In the genomic region with DNA sequence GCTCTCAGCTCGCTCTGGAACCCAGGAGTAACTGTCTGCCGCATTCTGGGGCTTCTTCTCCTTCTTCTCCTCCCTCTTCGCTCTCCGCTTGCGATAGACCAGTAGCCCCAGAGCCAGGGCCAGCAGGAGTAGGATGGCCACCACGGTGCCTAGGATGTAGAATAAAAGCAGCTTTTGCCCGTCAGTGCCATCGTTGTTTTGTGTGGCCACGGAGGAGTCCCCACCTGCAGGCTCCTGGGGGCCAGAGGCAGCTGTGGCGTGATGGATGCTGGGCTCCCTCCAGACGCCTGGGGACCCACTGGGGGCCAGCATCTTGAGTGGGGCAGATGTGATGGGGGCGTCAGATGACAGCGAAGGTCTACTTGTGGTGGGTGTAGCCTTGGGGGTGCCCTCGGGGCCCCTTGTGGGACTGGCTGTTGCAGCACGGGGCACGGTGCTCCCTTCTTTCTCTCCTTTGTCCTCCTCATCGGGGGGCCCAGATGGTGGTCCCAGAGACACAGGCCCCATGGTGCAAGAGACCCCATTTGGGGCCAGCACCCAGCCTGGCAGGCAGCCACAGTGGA, we compare ENCODE assay signal across 16 cellular contexts. TPM values are rescaled to one million over a fixed set of nuclear protein-coding genes. Genes with fewer than 3 reads are reported as not detected.
DNase-seq lines count a peak whose midpoint lies in the region; ATAC-seq and TF ChIP-seq lines count a peak whose summit lies in the region.
"Had no signal": no experiment of that assay in that cellular context is flagged by ENCODE, and none has a peak within 500 bp of the region (broad histone marks: within the 10 kb centered on the region; RNA-seq: fewer than 3 reads in every experiment).

No MANE protein-coding gene starts in this region.

- H3K4me3 ChIP-seq in heart right ventricle (peak overlapping the region; percentile 47 to 73 (median 58)), esophagus muscularis mucosa (peak overlapping the region; percentile 47 to 57 (median 47)), psoas muscle (peak overlapping the region; percentile 67), urinary bladder (ENCODE audit: low read depth, low read length) (peak overlapping the region; percentile 15)
- H3K4me3 ChIP-seq: GM23248 had no signal

- H3K4me1 ChIP-seq in heart right ventricle = peaks cover 0 to 64% (median 50%) of the 10 kb centered on the region in 9 donors
- peaks cover 19 to 43% (median 34%) of the 10 kb centered on the region in 4 donors for H3K4me1 ChIP-seq in esophagus muscularis mucosa
- H3K4me1 ChIP-seq in psoas muscle = no peaks in the 10 kb centered on the region
- no peaks in the 10 kb centered on the region for H3K4me1 ChIP-seq in urinary bladder (ENCODE audit: insufficient read depth)

- no peak for TF ChIP-seq EP300 in esophagus muscularis mucosa (IDR thresholded peaks at IDR 0.05)

- H3K27ac ChIP-seq in heart right ventricle (peak overlapping the region; percentile 91 to 99 (median 97)), esophagus muscularis mucosa (replicated peaks in 1 of 4) (peak overlapping the region; percentile 73 to 84 (median 81)), psoas muscle (peak overlapping the region; percentile 82), urinary bladder (ENCODE audit: low read depth) (no peak overlapping the region)
- H3K27ac ChIP-seq: GM23248 had no signal

- 60 to 83% methylated on average over 17 of the region's 17 CpGs for WGBS in heart right ventricle, 2 donors
- WGBS in esophagus muscularis mucosa = 87% methylated on average over 8 of the region's 17 CpGs
- WGBS in psoas muscle, 3 donors = 76 to 86% (median 83%) methylated on average over 15 to 17 of the region's 17 CpGs
- 88% methylated on average over 17 of the region's 17 CpGs for WGBS in urinary bladder

- no peak for ATAC-seq in heart right ventricle
- ATAC-seq in left ventricle myocardium superior = no peak
- ATAC-seq in psoas muscle = no peak
- ATAC-seq in GM21528 (IDR thresholded peaks at IDR 0.05; ENCODE audit: low FRiP score, unreplicated experiment) = no peak

- H3K9me3 ChIP-seq in heart right ventricle = no peaks in the 10 kb centered on the region
- no peaks in the 10 kb centered on the region for H3K9me3 ChIP-seq in esophagus muscularis mucosa
- H3K9me3 ChIP-seq in psoas muscle = no peaks in the 10 kb centered on the region

- H3K27me3 ChIP-seq in heart right ventricle (no peaks in the 10 kb centered on the region), esophagus muscularis mucosa (no peaks in the 10 kb centered on the region), psoas muscle (ENCODE audit: insufficient read depth in 3 of 3, low read length in 2 of 3) (no peaks in the 10 kb centered on the region)

- no peak for TF ChIP-seq POLR2A in esophagus muscularis mucosa (IDR thresholded peaks at IDR 0.05; ENCODE audit: low read depth)

- TF ChIP-seq CTCF in heart right ventricle (IDR thresholded peaks at IDR 0.05) (no peak), esophagus muscularis mucosa (IDR thresholded peaks at IDR 0.05) (no peak), psoas muscle (IDR thresholded peaks at IDR 0.05) (no peak)

- DNase-seq in heart right ventricle = no peak
- DNase-seq in left ventricle myocardium superior = no peak
- DNase-seq in esophagus muscularis mucosa (ENCODE audit: extremely low spot score) = no peak
- DNase-seq in psoas muscle = no peak
- DNase-seq in NCI-H146 (lab: John Stamatoyannopoulos, UW) = no peak
- DNase-seq in medulla oblongata (ENCODE audit: extremely low spot score) = no peak
- DNase-seq: activated CD4-positive, CD25-positive, alpha-beta regulatory T cell treated with anti-CD3 and anti-CD28 coated beads, Interleukin-2, amount 50 U/mL, for 72 hours; activated naive CD8-positive, alpha-beta T cell treated with anti-CD3 and anti-CD28 coated beads, Interleukin-2, amount 50 U/mL, for 24 hours; activated T-cell treated with anti-CD3 and anti-CD28 coated beads for 4 hours; GM23248; NCI-H2107; RPMI8226 had no signal

- intact Hi-C loops in heart right ventricle (cut with DNase I) = loop anchor here in 2 of 10 donors (5.0 kb wide), 3 partner anchors 48 to 93 kb away; no protein-coding TSS in a partner anchor
- intact Hi-C loops in left ventricle myocardium superior (cut with micrococcal nuclease) = no loop called here
- intact Hi-C loops in esophagus muscularis mucosa (cut with DNase I) = no loop called here
- intact Hi-C loops in psoas muscle (cut with DNase I) = no loop called here

- H3K36me3 ChIP-seq in heart right ventricle (peaks cover 0 to 30% (median 0%) of the 10 kb centered on the region in 9 donors), esophagus muscularis mucosa (peaks cover 0 to 10% (median 0%) of the 10 kb centered on the region in 4 donors), psoas muscle (ENCODE audit: insufficient read depth in 1 of 2, low read depth in 1 of 2) (no peaks in the 10 kb centered on the region), urinary bladder (ENCODE audit: insufficient read depth) (no peaks in the 10 kb centered on the region)

RNA-seq across cellular contexts. Expression of a gene that starts 1.8 kb away (rescaled TPM):
- total RNA-seq in heart right ventricle (10 to 100 TPM; 29.6 to 85.0 (median 40.0) TPM), left ventricle myocardium superior (41.0 TPM), esophagus muscularis mucosa (10 to 100 TPM; 24.5 to 80.7 (median 66.0) TPM), psoas muscle (10 to 100 TPM; 17.6 to 35.7 (median 34.6) TPM), urinary bladder (72.8 TPM)
- polyA plus RNA-seq in heart right ventricle (10 to 100 TPM; 12.7 to 24.9 TPM), psoas muscle (10 to 100 TPM in 1 of 3 donors, 1 to 10 TPM in 2; 7.7 to 15.5 (median 9.5) TPM), urinary bladder (52.6 TPM)
- total RNA-seq: GM23248 had no signal

RNA-seq across cellular contexts. Expression of a gene that starts 34.9 kb away (rescaled TPM):
- total RNA-seq in heart right ventricle = 10 to 100 TPM; 11.1 to 61.0 (median 17.4) TPM
- polyA plus RNA-seq in heart right ventricle = 10 to 100 TPM; 12.0 to 20.6 TPM
- total RNA-seq in left ventricle myocardium superior = 13.1 TPM
- 100 to 1,000 TPM in 1 of 4 donors, 10 to 100 TPM in 3; 22.4 to 206 (median 47.3) TPM for total RNA-seq in esophagus muscularis mucosa
- total RNA-seq in psoas muscle = 10 to 100 TPM in 3 of 4 donors, 1 to 10 TPM in 1; 6.5 to 75.3 (median 55.2) TPM
- 100 to 1,000 TPM in 1 of 3 donors, 10 to 100 TPM in 2; 10.8 to 604 (median 12.9) TPM for polyA plus RNA-seq in psoas muscle
- 11.1 TPM for total RNA-seq in urinary bladder
- 55.0 TPM for polyA plus RNA-seq in urinary bladder
- total RNA-seq: T-helper 1 cell treated with Interleukin-12 subunit alpha and Interleukin-12 subunit beta and Interleukin-4 antibody, amounts not matched to agents 30 ng/mL and 1 ng/mL, for 36 hours had no signal

RNA-seq across cellular contexts. Expression of a gene that starts 49.3 kb away (rescaled TPM):
- total RNA-seq in heart right ventricle (not detected), left ventricle myocardium superior (not detected), esophagus muscularis mucosa (not detected), psoas muscle (not detected), urinary bladder (not detected)
- polyA plus RNA-seq in heart right ventricle (not detected), psoas muscle (not detected), urinary bladder (0.06 TPM)
- total RNA-seq: GM23248; T-helper 1 cell treated with Interleukin-12 subunit alpha and Interleukin-12 subunit beta and Interleukin-4 antibody, amounts not matched to agents 30 ng/mL and 1 ng/mL, for 36 hours; ureter had no signal
- polyA plus RNA-seq: GM23248 had no signal

Comparison
In these comparisons a context has a peak if more than half of its experiments do, and no peak if none do; other contexts are left out.
1. H3K4me3 ChIP-seq: peak in every context shown above with its lines; median percentile 67 in psoas muscle; 58 in heart right ventricle; 47 in esophagus muscularis mucosa; 15 in urinary bladder.